ENCODE assay signal across 8 cellular contexts in genomic region chr15:79431636-79432344, GRCh38. TPM values are rescaled to one million over a fixed set of nuclear protein-coding genes. Genes with fewer than 3 reads are reported as not detected.
DNase-seq lines count a peak whose midpoint lies in the region; ATAC-seq, FAIRE-seq and TF ChIP-seq lines count a peak whose summit lies in the region.

MINAR1 (plus strand) TSS chr15:79432336; CDS start chr15:79456148, 23,812 bp downstream.

- H3K4me2 ChIP-seq in keratinocyte (ENCODE audit: control insufficient read depth, extremely low read depth, insufficient read depth, low read depth, low read length), result peak within 1 kb of the TSS; percentile 75

- DNase-seq in COLO668 (lab: John Stamatoyannopoulos, UW; ENCODE audit: unreplicated experiment) (peak; percentile 57), brain microvascular endothelial cell (peak; percentile 40), keratinocyte (ENCODE audit: low read depth, low spot score) (no peak), T-helper 9 cell (no peak)

- no peak for FAIRE-seq in keratinocyte (lab: Jason Lieb, UNC)

- H3K79me2 ChIP-seq in keratinocyte (ENCODE audit: control insufficient read depth, insufficient read depth, low read length), result no peaks in the 10 kb centered on the region

- H3K27me3 ChIP-seq in HUES48 (ENCODE audit: control insufficient read depth, insufficient read depth, low read length) (peaks cover 88% of the 10 kb centered on the region), brain microvascular endothelial cell (replicated peaks) (peaks cover 34% of the 10 kb centered on the region), keratinocyte (ENCODE audit: control insufficient read depth, extremely low read depth, insufficient read depth, low read length) (peaks cover 61% of the 10 kb centered on the region), subcutaneous abdominal adipose tissue (ENCODE audit: control insufficient read depth in 5 of 5, insufficient read depth in 4 of 5, low read length in 5 of 5) (peaks cover 25 to 46% (median 39%) of the 10 kb centered on the region in 5 donors)

- H3K27ac ChIP-seq in HUES48 (ENCODE audit: low read depth, low read length) (no peak within 1 kb of the TSS), brain microvascular endothelial cell (no peak within 1 kb of the TSS), keratinocyte (ENCODE audit: control insufficient read depth, insufficient read depth, low read length) (no peak within 1 kb of the TSS), subcutaneous abdominal adipose tissue (ENCODE audit: low read depth, low read length) (no peak within 1 kb of the TSS)

- no peaks in the 10 kb centered on the region for H4K20me1 ChIP-seq in keratinocyte (ENCODE audit: control insufficient read depth, extremely low read depth, insufficient read depth, low read length)

- TF ChIP-seq CTCF in brain microvascular endothelial cell (IDR thresholded peaks at IDR 0.05; ENCODE audit: low read depth, low read length, missing control alignments) (peak; percentile 27), keratinocyte (optimal IDR thresholded peaks at IDR 0.05 in 1 of 3, IDR thresholded peaks at IDR 0.05 in 1 of 3, conservative IDR thresholded peaks at IDR 0.05 in 1 of 3; ENCODE audit: extremely low read depth in 1 of 3, insufficient read depth in 2 of 3, low read length in 3 of 3) (peak in 1 of 3 experiments; percentile 41)

- H3K9me3 ChIP-seq in HUES48 (ENCODE audit: control insufficient read depth, insufficient read depth, low read length) (no peaks in the 10 kb centered on the region), keratinocyte (ENCODE audit: control insufficient read depth, low read depth, low read length) (no peaks in the 10 kb centered on the region), subcutaneous abdominal adipose tissue (ENCODE audit: control insufficient read depth in 5 of 5, low read length in 5 of 5) (peaks cover 0 to 3% (median 0%) of the 10 kb centered on the region in 5 donors)

- ATAC-seq in HG03159 (IDR thresholded peaks at IDR 0.05; ENCODE audit: unreplicated experiment), result no peak
- no peak for ATAC-seq in GM18519 (IDR thresholded peaks at IDR 0.05; ENCODE audit: low FRiP score, unreplicated experiment)

- H3K36me3 ChIP-seq in HUES48 (ENCODE audit: control insufficient read depth, insufficient read depth, low read length), result no peaks in the 10 kb centered on the region
- no peaks in the 10 kb centered on the region for H3K36me3 ChIP-seq in brain microvascular endothelial cell (replicated peaks)
- no peaks in the 10 kb centered on the region for H3K36me3 ChIP-seq in keratinocyte (ENCODE audit: control insufficient read depth in 2 of 2, extremely low read depth in 1 of 2, insufficient read depth in 2 of 2, low read length in 2 of 2)
- no peaks in the 10 kb centered on the region for H3K36me3 ChIP-seq in subcutaneous abdominal adipose tissue (ENCODE audit: control insufficient read depth in 5 of 5, insufficient read depth in 5 of 5, low read length in 5 of 5)

- no peak within 1 kb of the TSS for H3K9ac ChIP-seq in HUES48 (ENCODE audit: low read depth, low read length)
- no peak within 1 kb of the TSS for H3K9ac ChIP-seq in keratinocyte (ENCODE audit: control insufficient read depth, extremely low read depth, insufficient read depth, low read length)
- H3K9ac ChIP-seq in subcutaneous abdominal adipose tissue (ENCODE audit: low read length in 5 of 5), result no peak within 1 kb of the TSS

- H2AFZ ChIP-seq in keratinocyte (ENCODE audit: control insufficient read depth, low read length), result peak within 1 kb of the TSS; percentile 19

- H3K4me1 ChIP-seq in HUES48 (ENCODE audit: control insufficient read depth, insufficient read depth, low read length), result peaks cover 23% of the 10 kb centered on the region
- H3K4me1 ChIP-seq in keratinocyte (ENCODE audit: control insufficient read depth, extremely low read depth, insufficient read depth, low read length), result peaks cover 6% of the 10 kb centered on the region
- peaks cover 0 to 17% (median 16%) of the 10 kb centered on the region in 5 donors for H3K4me1 ChIP-seq in subcutaneous abdominal adipose tissue (ENCODE audit: control insufficient read depth in 5 of 5, insufficient read depth in 5 of 5, low read length in 5 of 5)

- peak within 1 kb of the TSS; percentile 65 for H3K4me3 ChIP-seq in HUES48 (ENCODE audit: low read depth, low read length)
- H3K4me3 ChIP-seq in brain microvascular endothelial cell (ENCODE audit: low read depth, low read length), result peak within 1 kb of the TSS; percentile 62
- peak within 1 kb of the TSS; percentile 29 to 53 (median 46) for H3K4me3 ChIP-seq in keratinocyte (ENCODE audit: control insufficient read depth in 2 of 3, extremely low read depth in 1 of 3, insufficient read depth in 2 of 3, low read depth in 1 of 3, low read length in 3 of 3)
- peak within 1 kb of the TSS in 4 of 5 donors; percentile 39 to 64 (median 50) for H3K4me3 ChIP-seq in subcutaneous abdominal adipose tissue (ENCODE audit: low read depth in 1 of 5, low read length in 5 of 5)

- in situ Hi-C loops in brain microvascular endothelial cell (cut with HindIII; ENCODE audit: low pct_ligation_motif_present, low sequenced_read_pairs), result no loop called here

- dilution Hi-C loops in keratinocyte (cut with MboI; ENCODE audit: extremely low pct_ligation_motif_present, low sequenced_read_pairs), result no loop called here

- H3K9me1 ChIP-seq in keratinocyte (ENCODE audit: control insufficient read depth, extremely low read depth, insufficient read depth, low read length), result no peaks in the 10 kb centered on the region

RNA-seq across cellular contexts. Expression of gene MINAR1, which starts in this region (rescaled TPM):
- 0.07 to 0.13 TPM (median 0.10 TPM) in 3 replicates for polyA plus RNA-seq in keratinocyte
- polyA plus RNA-seq in keratinocyte (2011; ENCODE audit: low read depth), result 0.16 TPM
- polyA plus RNA-seq in keratinocyte (2011; cell fraction: cytosol; rRNA removed), result 0.04 and 0.06 TPM in 2 replicates
- polyA plus RNA-seq in keratinocyte (2011; cell fraction: nucleus; rRNA removed), result 0.37 and 0.44 TPM in 2 replicates
- polyA plus RNA-seq in keratinocyte (2012; ENCODE audit: low replicate concordance), result 0.10 and 0.56 TPM in 2 replicates
- polyA minus RNA-seq in keratinocyte, result 0.07 to 0.46 TPM (median 0.13 TPM) in 3 replicates
- not detected for polyA minus RNA-seq in keratinocyte (2011; cell fraction: cytosol; rRNA and poly(A)+ RNA removed)
- polyA minus RNA-seq in keratinocyte (2011; cell fraction: nucleus; rRNA and poly(A)+ RNA removed), result 0.11 and 0.70 TPM in 2 replicates

Comparison
In these comparisons a context has a peak if more than half of its experiments do, and no peak if none do; other contexts are left out.
1. DNase-seq: peak in COLO668 (single experiment) and brain microvascular endothelial cell (single experiment); none in keratinocyte (single experiment) and T-helper 9 cell (single experiment).
2. Peak in every context shown above with its lines, with median percentiles within 50 percentile points of each other: H3K4me3 ChIP-seq.